1 cellular context compared by ENCODE assay signal in genomic region chr1:39321979-39322378, GRCh38.
A peak's percentile ranks its signal among the peaks of the same experiment; 100 is the strongest.
TF ChIP-seq lines count a peak whose summit lies in the region.

No MANE protein-coding gene starts in this region.

TF ChIP-seq in GM12878, 131 proteins besides CTCF, POLR2A, EP300 and RAD21 (continued from another document):
- TF ChIP-seq ZBTB33 (IDR thresholded peaks at IDR 0.05) (no peak), TCF7 (IDR thresholded peaks at IDR 0.05; ENCODE audit: borderline replicate concordance) (peak; percentile 73), RFX5 (IDR thresholded peaks at IDR 0.05; ENCODE audit: low read depth, low read length) (no peak), ZNF24 (IDR thresholded peaks at IDR 0.05) (no peak)
